In genomic region chr11:92424281-92424680, GRCh38 we compare ENCODE assay signal across 17 cellular contexts.
A peak's percentile ranks its signal among the peaks of the same experiment; 100 is the strongest.
DNase-seq lines count a peak whose midpoint lies in the region; ATAC-seq and TF ChIP-seq lines count a peak whose summit lies in the region.
"Had no signal": no experiment of that assay in that cellular context is flagged by ENCODE, and none has a peak within 500 bp of the region (broad histone marks: within the 10 kb centered on the region; RNA-seq: fewer than 3 reads in every experiment).

No MANE protein-coding gene starts in this region.

- no peak for ATAC-seq in GM21528 (IDR thresholded peaks at IDR 0.05; ENCODE audit: low FRiP score, unreplicated experiment)

- in situ Hi-C loops in brain microvascular endothelial cell (cut with HindIII; ENCODE audit: low pct_ligation_motif_present, low sequenced_read_pairs): no loop called here

- H3K4me1 ChIP-seq in Peyer's patch: no peaks in the 10 kb centered on the region

- TF ChIP-seq CTCF in AG09309 (IDR thresholded peaks at IDR 0.05; ENCODE audit: control insufficient read depth, insufficient read depth, low read depth, low read length, missing control alignments): no peak
- no peak for TF ChIP-seq CTCF in brain microvascular endothelial cell (IDR thresholded peaks at IDR 0.05; ENCODE audit: low read depth, low read length, missing control alignments)
- no peak for TF ChIP-seq CTCF in Peyer's patch (IDR thresholded peaks at IDR 0.05)

- DNase-seq in AG09309 (ENCODE audit: low read depth): peak; percentile 43
- DNase-seq in GM04504 (ENCODE audit: low read depth): peak; percentile 12
- peak; percentile 24 for DNase-seq in brain microvascular endothelial cell
- peak; percentile 4 for DNase-seq in kidney tubule cell (ENCODE audit: low spot score)
- no peak for DNase-seq in NCI-H128 (lab: John Stamatoyannopoulos, UW; ENCODE audit: unreplicated experiment)
- no peak for DNase-seq in Peyer's patch
- DNase-seq in islet precursor cell: no peak
- DNase-seq: AML-193, DMS53, H9, Karpas-422, NCI-H1105, NCI-H187, NCI-H446, NCI-H69, SIG-M5 had no signal

- H3K27me3 ChIP-seq in brain microvascular endothelial cell (replicated peaks): no peaks in the 10 kb centered on the region
- no peaks in the 10 kb centered on the region for H3K27me3 ChIP-seq in Peyer's patch

- no peaks in the 10 kb centered on the region for H3K36me3 ChIP-seq in brain microvascular endothelial cell (replicated peaks)
- H3K36me3 ChIP-seq in Peyer's patch: no peaks in the 10 kb centered on the region

- no peak overlapping the region for H3K27ac ChIP-seq in brain microvascular endothelial cell
- H3K27ac ChIP-seq in Peyer's patch: no peak overlapping the region

- no peaks in the 10 kb centered on the region for H3K9me3 ChIP-seq in Peyer's patch

- H3K4me3 ChIP-seq in AG09309 (ENCODE audit: control insufficient read depth, low read depth, low read length) (no peak overlapping the region), brain microvascular endothelial cell (ENCODE audit: low read depth, low read length) (no peak overlapping the region), Peyer's patch (no peak overlapping the region)

- TF ChIP-seq POLR2A in Peyer's patch (IDR thresholded peaks at IDR 0.05): no peak

Comparison
In these comparisons a context has a peak if more than half of its experiments do, and no peak if none do; other contexts are left out.
1. DNase-seq: peak in AG09309 (single experiment), GM04504 (single experiment), brain microvascular endothelial cell (single experiment) and kidney tubule cell (single experiment); none in NCI-H128 (single experiment), Peyer's patch (0 of 3) and islet precursor cell (single experiment).